In genomic region chr1:218823291-218823900, GRCh38 we compare ENCODE assay signal across 1 cellular context.
A peak's percentile ranks its signal among the peaks of the same experiment; 100 is the strongest.
TF ChIP-seq lines count a peak whose summit lies in the region.

No MANE protein-coding gene starts in this region.

TF ChIP-seq in SK-N-SH treated with all-trans-retinoic acid at 6 μM for 48 hours, 23 proteins besides CTCF, POLR2A, EP300 and RAD21 (continued from another document):
- TF ChIP-seq TOX (CRISPR knock-in tag; IDR thresholded peaks at IDR 0.05; ENCODE audit: borderline replicate concordance): peak; percentile 9; the same call in 1 of the 2 replicates
TF ChIP-seq in SK-N-SH treated with all-trans-retinoic acid at 6 μM for 48 hours: peak in this region for 2.
